Comparison of ENCODE assay signal across 12 cellular contexts in the genomic region with DNA sequence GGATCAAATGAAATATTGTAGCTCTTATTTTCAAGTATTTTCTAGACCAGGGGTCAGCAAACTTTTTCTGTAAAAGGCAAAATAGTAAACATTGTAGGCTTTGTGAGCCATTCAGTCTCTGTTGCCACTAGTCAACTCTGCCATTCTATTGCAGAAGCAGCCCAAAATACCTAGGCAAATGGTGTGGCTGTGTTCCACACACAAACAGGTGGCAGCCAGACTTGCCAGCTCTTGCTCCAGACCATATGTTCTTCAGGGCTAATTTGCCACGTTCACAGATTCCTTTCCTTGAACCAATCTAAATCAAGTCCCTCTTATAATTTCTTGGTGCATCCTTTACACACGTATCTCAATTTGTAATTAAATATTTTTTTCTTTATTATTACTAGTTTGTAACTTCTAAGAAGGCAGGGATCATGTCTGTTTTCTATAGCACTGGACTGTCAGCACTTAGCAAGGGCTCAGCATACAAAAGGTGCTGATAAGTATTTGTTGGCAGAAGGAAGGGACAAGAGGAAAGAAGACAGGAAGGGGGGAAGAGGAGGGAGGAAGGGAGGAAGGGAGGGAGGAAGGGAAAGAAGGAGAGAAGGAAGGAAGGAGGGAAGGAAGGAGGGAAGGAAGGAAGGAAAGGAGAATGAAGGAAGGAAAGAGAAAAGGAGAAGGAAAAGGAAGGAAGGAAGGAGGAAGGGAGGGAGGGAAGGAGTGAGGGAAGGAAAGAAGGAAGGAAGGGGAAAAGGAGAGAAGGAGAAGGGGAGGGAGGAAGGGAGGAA.
DNase-seq lines count a peak whose midpoint lies in the region; ATAC-seq, FAIRE-seq and TF ChIP-seq lines count a peak whose summit lies in the region.
"Had no signal": no experiment of that assay in that cellular context is flagged by ENCODE, and none has a peak within 500 bp of the region (broad histone marks: within the 10 kb centered on the region; RNA-seq: fewer than 3 reads in every experiment).

No MANE protein-coding gene starts in this region.

- no peaks in the 10 kb centered on the region for H3K9me3 Mint-ChIP-seq in activated T-cell treated with anti-CD3 and anti-CD28 coated beads, Interleukin-2, amount 50 U/mL, for 4 hours

- POLR2A ChIA-PET in GM10248 (lab: Yijun Ruan, JAX), result no interaction called here

- no peaks in the 10 kb centered on the region for H3K36me3 Mint-ChIP-seq in activated T-cell treated with anti-CD3 and anti-CD28 coated beads, Interleukin-2, amount 50 U/mL, for 4 hours (ENCODE audit: insufficient read depth)

- no peak for FAIRE-seq in kidney (lab: Jason Lieb, UNC)
- FAIRE-seq: H1 had no signal

- ATAC-seq in GM19468 (IDR thresholded peaks at IDR 0.05; ENCODE audit: extremely low read depth, unreplicated experiment) (peak; percentile 51), HG03342 (IDR thresholded peaks at IDR 0.05; ENCODE audit: unreplicated experiment) (peak; percentile 59)
- ATAC-seq in activated T-cell treated with anti-CD3 and anti-CD28 coated beads, Interleukin-2, amount 50 U/mL, for 4 hours, result no peak

- H3K27me3 Mint-ChIP-seq in activated T-cell treated with anti-CD3 and anti-CD28 coated beads, Interleukin-2, amount 50 U/mL, for 4 hours (ENCODE audit: low read depth), result no peaks in the 10 kb centered on the region

- no peak overlapping the region for H3K9ac ChIP-seq in kidney (ENCODE audit: low read length in 2 of 2)

- H3K4me3 Mint-ChIP-seq in activated T-cell treated with anti-CD3 and anti-CD28 coated beads, Interleukin-2, amount 50 U/mL, for 4 hours, result no peak overlapping the region

- peaks cover 16% of the 10 kb centered on the region for H3K4me1 Mint-ChIP-seq in activated T-cell treated with anti-CD3 and anti-CD28 coated beads, Interleukin-2, amount 50 U/mL, for 4 hours (ENCODE audit: low read depth)

- CTCF ChIA-PET in GM10248 (lab: Yijun Ruan, JAX), result interaction anchor here (1.2 kb wide), 1 partner anchor 26 kb away, joined by 3 read pairs; no protein-coding TSS in a partner anchor

- no peak overlapping the region for H3K27ac ChIP-seq in kidney (ENCODE audit: low read depth in 2 of 2, low read length in 2 of 2)

- H3K9me3 ChIP-seq in kidney (ENCODE audit: control insufficient read depth in 1 of 2, low read length in 2 of 2), result no peaks in the 10 kb centered on the region
- H3K9me3 ChIP-seq: Caco-2, MG63 had no signal

- no peak overlapping the region for H3K4me3 ChIP-seq in GM12864 (ENCODE audit: low read depth, low read length)
- no peak overlapping the region for H3K4me3 ChIP-seq in kidney (ENCODE audit: low read length in 2 of 2)
- H3K4me3 ChIP-seq: MG63 had no signal

- H3K36me3 ChIP-seq in kidney (ENCODE audit: control insufficient read depth in 1 of 2, insufficient read depth in 2 of 2, low read length in 2 of 2), result no peaks in the 10 kb centered on the region
- H3K36me3 ChIP-seq: MG63 had no signal

- intact Hi-C loops in kidney (cut with DNase I), result no loop called here

- peak; percentile 27 for DNase-seq in GM12864 (ENCODE audit: low read depth)
- peak; percentile 82 to 89 for DNase-seq in cerebellar nuclear complex (lab: John Stamatoyannopoulos, UW)
- DNase-seq in GM10248 (ENCODE audit: extremely low spot score), result no peak
- DNase-seq in kidney glomerular epithelial cell (lab: John Stamatoyannopoulos, UW), result no peak
- DNase-seq in kidney, result no peak
- no peak for DNase-seq in activated T-cell treated with anti-CD3 and anti-CD28 coated beads, Interleukin-2, amount 50 U/mL, for 4 hours
- DNase-seq: Caco-2, MG63, trophoblast cell had no signal

- TF ChIP-seq CTCF in GM12864 (IDR thresholded peaks at IDR 0.05; ENCODE audit: low read depth, low read length, missing control alignments) (no peak), GM10248 (IDR thresholded peaks at IDR 0.05; ENCODE audit: control extremely low read depth, extremely low read depth, low read depth, missing control alignments) (no peak), kidney (IDR thresholded peaks at IDR 0.05; ENCODE audit: borderline replicate concordance, extremely low read depth, insufficient read depth) (no peak)

- no peaks in the 10 kb centered on the region for H3K4me1 ChIP-seq in kidney (ENCODE audit: control insufficient read depth in 1 of 2, insufficient read depth in 1 of 2, low read depth in 1 of 2, low read length in 2 of 2)
- H3K4me1 ChIP-seq: Caco-2 had no signal

Comparison
In these comparisons a context has a peak if more than half of its experiments do, and no peak if none do; other contexts are left out.
1. DNase-seq: peak in GM12864 (single experiment) and cerebellar nuclear complex (2 of 2); none in GM10248 (single experiment), kidney glomerular epithelial cell (single experiment), kidney (single experiment) and activated T-cell treated with anti-CD3 and anti-CD28 coated beads, Interleukin-2, amount 50 U/mL, for 4 hours (single experiment).
2. ATAC-seq: peak in GM19468 (single experiment) and HG03342 (single experiment); none in activated T-cell treated with anti-CD3 and anti-CD28 coated beads, Interleukin-2, amount 50 U/mL, for 4 hours (0 of 2).